Comparison of ENCODE assay signal across 10 cellular contexts in the genomic region with DNA sequence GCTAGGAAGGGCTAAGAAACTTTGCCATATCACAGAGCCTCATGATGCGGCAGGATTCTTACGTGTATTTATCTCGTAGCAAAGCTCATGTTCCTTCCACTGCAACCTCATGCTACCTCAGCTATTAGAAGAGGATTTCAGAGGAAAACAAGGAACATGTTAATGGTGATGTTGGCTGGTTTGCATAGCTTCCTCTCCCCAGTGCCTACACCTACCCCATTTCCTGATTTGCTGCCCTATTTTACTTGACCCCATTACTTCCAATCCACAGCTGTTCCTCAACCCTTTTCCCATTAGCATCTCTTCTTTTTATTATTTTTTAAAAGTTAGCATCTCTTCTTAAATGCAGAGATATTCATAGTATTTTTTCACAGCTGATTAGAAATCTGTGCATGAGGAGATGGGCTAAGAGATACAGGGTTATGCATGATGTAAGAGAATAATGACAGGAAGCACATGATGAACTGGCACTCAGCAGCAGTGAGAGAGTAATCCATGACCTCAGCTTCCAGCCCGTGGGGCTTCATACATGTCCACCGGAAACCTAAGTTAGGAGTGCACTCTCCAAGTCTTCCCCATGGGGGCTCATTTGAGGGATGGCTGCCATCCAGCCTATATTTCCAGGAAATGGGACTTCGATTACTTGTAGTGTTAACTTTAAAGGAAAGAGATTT.
A peak's percentile ranks its signal among the peaks of the same experiment; 100 is the strongest.
DNase-seq lines count a peak whose midpoint lies in the region; ATAC-seq and TF ChIP-seq lines count a peak whose summit lies in the region.
"Had no signal": no experiment of that assay in that cellular context is flagged by ENCODE, and none has a peak within 500 bp of the region (broad histone marks: within the 10 kb centered on the region; RNA-seq: fewer than 3 reads in every experiment).

No MANE protein-coding gene starts in this region.

- ATAC-seq in activated naive CD4-positive, alpha-beta T cell treated with anti-CD3 and anti-CD28 coated beads, Interleukin-2, amount 50 U/mL, for 72 hours: no peak
- peak; percentile 74 for ATAC-seq in stimulated activated effector memory CD8-positive, alpha-beta T cell treated with anti-CD3 and anti-CD28 coated beads, Interleukin-12 subunit alpha, Interleukin-12 subunit beta, amount 100 ng/mL, for 72 hours
- ATAC-seq in HG03139 (IDR thresholded peaks at IDR 0.05; ENCODE audit: unreplicated experiment): no peak

- H2AFZ ChIP-seq in OCI-LY7 (ENCODE audit: low read length): peak overlapping the region; percentile 58; the same call in 1 of the 2 replicates

- H3K36me3 ChIP-seq in OCI-LY7 (ENCODE audit: insufficient read depth, low read length): no peaks in the 10 kb centered on the region
- H3K36me3 ChIP-seq in sigmoid colon: no peaks in the 10 kb centered on the region
- H3K36me3 ChIP-seq: BE2C had no signal

- intact Hi-C loops in OCI-LY7 (cut with micrococcal nuclease; ENCODE audit: unreplicated experiment): no loop called here
- intact Hi-C loops in sigmoid colon (cut with DNase I): no loop called here

- H3K27ac Mint-ChIP-seq in activated naive CD4-positive, alpha-beta T cell treated with anti-CD3 and anti-CD28 coated beads, Interleukin-2, amount 10 ng/mL, durations not matched to agents 7 days and 5 days: peak overlapping the region; percentile 49
- no peak overlapping the region for H3K27ac Mint-ChIP-seq in activated naive CD4-positive, alpha-beta T cell treated with anti-CD3 and anti-CD28 coated beads, Interleukin-2, amount 50 U/mL, for 72 hours
- H3K27ac Mint-ChIP-seq in stimulated activated effector memory CD8-positive, alpha-beta T cell treated with anti-CD3 and anti-CD28 coated beads, Interleukin-12 subunit alpha, Interleukin-12 subunit beta, amount 100 ng/mL, for 72 hours: peak overlapping the region; percentile 87

- H3K27ac ChIP-seq in OCI-LY7 (ENCODE audit: low read depth, low read length, poor library complexity, severe bottlenecking) (no peak overlapping the region), sigmoid colon (no peak overlapping the region)

- no peaks in the 10 kb centered on the region for H3K9me2 ChIP-seq in OCI-LY7 (ENCODE audit: insufficient read depth, low read length)

- WGBS in sigmoid colon, 2 donors: 80 to 82% methylated on average over 6 of the region's 6 CpGs

- H3K9me3 Mint-ChIP-seq in activated naive CD4-positive, alpha-beta T cell treated with anti-CD3 and anti-CD28 coated beads, Interleukin-2, amount 10 ng/mL, durations not matched to agents 7 days and 5 days: peaks cover 13% of the 10 kb centered on the region
- H3K9me3 Mint-ChIP-seq in activated naive CD4-positive, alpha-beta T cell treated with anti-CD3 and anti-CD28 coated beads, Interleukin-2, amount 50 U/mL, for 72 hours: peaks cover 0 to 21% of the 10 kb centered on the region in 2 donors
- peaks cover 7% of the 10 kb centered on the region for H3K9me3 Mint-ChIP-seq in stimulated activated effector memory CD8-positive, alpha-beta T cell treated with anti-CD3 and anti-CD28 coated beads, Interleukin-12 subunit alpha, Interleukin-12 subunit beta, amount 100 ng/mL, for 72 hours

- no TSS peak for BruUV-seq in OCI-LY7 (replicated peaks; lab: Mats Ljungman, UMichigan)

- POLR2A ChIA-PET in OCI-LY7 (lab: Charles Lee): interaction anchor here (0.6 to 0.7 kb wide), 4 partner anchors 114 to 1066 kb away, joined by 3 to 4 read pairs (median 3); no protein-coding TSS in a partner anchor

- no peaks in the 10 kb centered on the region for H3K79me2 ChIP-seq in OCI-LY7 (ENCODE audit: insufficient read depth, low read depth, low read length)

- H3K9me3 ChIP-seq in OCI-LY7 (ENCODE audit: low read length) (no peaks in the 10 kb centered on the region), sigmoid colon (no peaks in the 10 kb centered on the region)
- H3K9me3 ChIP-seq: BE2C had no signal

- TF ChIP-seq POLR2A in sigmoid colon (IDR thresholded peaks at IDR 0.05): no peak

- no peak overlapping the region; the same call in 1 of the 2 replicates for H3K4me2 ChIP-seq in OCI-LY7 (ENCODE audit: low read length)

- no peaks in the 10 kb centered on the region for H3K27me3 ChIP-seq in sigmoid colon
- H3K27me3 ChIP-seq: BE2C had no signal

- no peaks in the 10 kb centered on the region for H4K20me1 ChIP-seq in OCI-LY7 (ENCODE audit: insufficient read depth, low read length)

- H3K4me1 Mint-ChIP-seq in activated naive CD4-positive, alpha-beta T cell treated with anti-CD3 and anti-CD28 coated beads, Interleukin-2, amount 10 ng/mL, durations not matched to agents 7 days and 5 days: peaks cover 22% of the 10 kb centered on the region
- peaks cover 36% of the 10 kb centered on the region for H3K4me1 Mint-ChIP-seq in stimulated activated effector memory CD8-positive, alpha-beta T cell treated with anti-CD3 and anti-CD28 coated beads, Interleukin-12 subunit alpha, Interleukin-12 subunit beta, amount 100 ng/mL, for 72 hours

- peaks cover 5% of the 10 kb centered on the region for H3K27me3 Mint-ChIP-seq in activated naive CD4-positive, alpha-beta T cell treated with anti-CD3 and anti-CD28 coated beads, Interleukin-2, amount 10 ng/mL, durations not matched to agents 7 days and 5 days

- TF ChIP-seq CTCF in OCI-LY7 (conservative IDR thresholded peaks at IDR 0.05; ENCODE audit: low read length): no peak
- TF ChIP-seq CTCF in fibroblast of pulmonary artery (IDR thresholded peaks at IDR 0.05; ENCODE audit: low read length, missing control alignments): no peak
- no peak for TF ChIP-seq CTCF in sigmoid colon (IDR thresholded peaks at IDR 0.05)

- peaks cover 9% of the 10 kb centered on the region for H3K36me3 Mint-ChIP-seq in activated naive CD4-positive, alpha-beta T cell treated with anti-CD3 and anti-CD28 coated beads, Interleukin-2, amount 10 ng/mL, durations not matched to agents 7 days and 5 days
- peaks cover 11 to 27% of the 10 kb centered on the region in 2 donors for H3K36me3 Mint-ChIP-seq in activated naive CD4-positive, alpha-beta T cell treated with anti-CD3 and anti-CD28 coated beads, Interleukin-2, amount 50 U/mL, for 72 hours
- H3K36me3 Mint-ChIP-seq in stimulated activated effector memory CD8-positive, alpha-beta T cell treated with anti-CD3 and anti-CD28 coated beads, Interleukin-12 subunit alpha, Interleukin-12 subunit beta, amount 100 ng/mL, for 72 hours: no peaks in the 10 kb centered on the region

- DNase-seq in activated naive CD4-positive, alpha-beta T cell treated with anti-CD3 and anti-CD28 coated beads, Interleukin-2, amount 10 ng/mL, durations not matched to agents 7 days and 5 days: peak; percentile 30
- no peak for DNase-seq in activated naive CD4-positive, alpha-beta T cell treated with anti-CD3 and anti-CD28 coated beads, Interleukin-2, amount 50 U/mL, for 72 hours (ENCODE audit: low spot score in 2 of 2)
- no peak for DNase-seq in OCI-LY7 (ENCODE audit: low spot score)
- peak; percentile 43 for DNase-seq in fibroblast of pulmonary artery (ENCODE audit: low read depth)
- no peak for DNase-seq in stimulated activated effector memory CD8-positive, alpha-beta T cell treated with anti-CD3 and anti-CD28 coated beads, Interleukin-12 subunit alpha, Interleukin-12 subunit beta, amount 100 ng/mL, for 72 hours (ENCODE audit: low spot score in 2 of 2)
- no peak for DNase-seq in sigmoid colon
- no peak for DNase-seq in NCI-H446 treated with DMSO at 0.1 percent for 48 hours (lab: John Stamatoyannopoulos, UW)
- DNase-seq: BE2C, T1000 had no signal

- CTCF ChIA-PET in activated naive CD4-positive, alpha-beta T cell treated with anti-CD3 and anti-CD28 coated beads, Interleukin-2, amount 10 ng/mL, durations not matched to agents 7 days and 5 days (lab: Charles Lee): interaction anchor here (0.6 to 3.0 kb wide), 6 partner anchors 9 to 326 kb away, joined by 3 to 13 read pairs (median 4); no protein-coding TSS in a partner anchor
- CTCF ChIA-PET in OCI-LY7 (lab: Charles Lee; ENCODE audit: unreplicated experiment): no interaction called here

- no peak for TF ChIP-seq EP300 in sigmoid colon (IDR thresholded peaks at IDR 0.05)

- H3K4me1 ChIP-seq in OCI-LY7 (ENCODE audit: insufficient read depth, low read length, poor library complexity, severe bottlenecking): peaks cover 10% of the 10 kb centered on the region
- H3K4me1 ChIP-seq in sigmoid colon: peaks cover 0 to 26% (median 19%) of the 10 kb centered on the region in 4 donors

- H3K4me3 ChIP-seq in OCI-LY7 (ENCODE audit: low read depth, low read length, poor library complexity, severe bottlenecking) (no peak overlapping the region), fibroblast of pulmonary artery (replicated peaks; ENCODE audit: low read depth, low read length) (no peak overlapping the region), sigmoid colon (no peak overlapping the region)

- no peak overlapping the region for H3K4me3 Mint-ChIP-seq in activated naive CD4-positive, alpha-beta T cell treated with anti-CD3 and anti-CD28 coated beads, Interleukin-2, amount 10 ng/mL, durations not matched to agents 7 days and 5 days
- H3K4me3 Mint-ChIP-seq in stimulated activated effector memory CD8-positive, alpha-beta T cell treated with anti-CD3 and anti-CD28 coated beads, Interleukin-12 subunit alpha, Interleukin-12 subunit beta, amount 100 ng/mL, for 72 hours: no peak overlapping the region

Comparison
In these comparisons a context has a peak if more than half of its experiments do, and no peak if none do; other contexts are left out.
1. DNase-seq: peak in activated naive CD4-positive, alpha-beta T cell treated with anti-CD3 and anti-CD28 coated beads, Interleukin-2, amount 10 ng/mL, durations not matched to agents 7 days and 5 days (single experiment) and fibroblast of pulmonary artery (single experiment); none in activated naive CD4-positive, alpha-beta T cell treated with anti-CD3 and anti-CD28 coated beads, Interleukin-2, amount 50 U/mL, for 72 hours (0 of 2), OCI-LY7 (single experiment), stimulated activated effector memory CD8-positive, alpha-beta T cell treated with anti-CD3 and anti-CD28 coated beads, Interleukin-12 subunit alpha, Interleukin-12 subunit beta, amount 100 ng/mL, for 72 hours (0 of 2), sigmoid colon (single experiment) and NCI-H446 treated with DMSO at 0.1 percent for 48 hours (single experiment).
2. H3K27ac Mint-ChIP-seq: peak in activated naive CD4-positive, alpha-beta T cell treated with anti-CD3 and anti-CD28 coated beads, Interleukin-2, amount 10 ng/mL, durations not matched to agents 7 days and 5 days (single experiment) and stimulated activated effector memory CD8-positive, alpha-beta T cell treated with anti-CD3 and anti-CD28 coated beads, Interleukin-12 subunit alpha, Interleukin-12 subunit beta, amount 100 ng/mL, for 72 hours (single experiment); none in activated naive CD4-positive, alpha-beta T cell treated with anti-CD3 and anti-CD28 coated beads, Interleukin-2, amount 50 U/mL, for 72 hours (0 of 2).